ENCODE assay signal across 9 cellular contexts in the genomic region with DNA sequence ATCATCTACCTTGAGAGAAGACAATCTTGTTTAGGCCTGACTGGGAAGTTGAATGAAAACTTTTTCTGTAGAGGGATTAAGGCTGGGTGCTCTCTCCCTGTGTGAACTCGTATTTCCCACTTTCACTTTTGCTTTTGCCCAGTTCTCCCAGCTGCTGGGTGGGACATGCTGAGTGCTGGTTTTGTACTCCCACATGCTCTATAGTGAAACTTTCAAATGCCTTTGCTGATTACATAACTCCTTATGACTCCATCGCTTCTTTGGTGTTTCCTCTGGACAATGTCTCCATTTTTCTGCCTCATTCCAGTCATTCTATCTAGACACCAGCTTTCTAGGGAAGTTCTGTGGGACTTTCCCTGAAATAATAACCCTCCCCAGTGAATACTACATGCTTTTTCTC.
DNase-seq lines count a peak whose midpoint lies in the region; ATAC-seq and TF ChIP-seq lines count a peak whose summit lies in the region.
"Had no signal": no experiment of that assay in that cellular context is flagged by ENCODE, and none has a peak within 500 bp of the region (broad histone marks: within the 10 kb centered on the region; RNA-seq: fewer than 3 reads in every experiment).

No MANE protein-coding gene starts in this region.

- 0 out of 2 replicates have a peak, but pooled peaks cover 3% of the 10 kb centered on the region for H3K4me1 ChIP-seq in GM23338 (ENCODE audit: insufficient read depth)
- H3K4me1 ChIP-seq: A549 had no signal

- DNase-seq in NOMO-1 (lab: John Stamatoyannopoulos, UW; ENCODE audit: unreplicated experiment in 2 of 2) (peak; percentile 6 to 14), NOMO-1 treated with dmso at 0.1 percent for 144 hours (lab: John Stamatoyannopoulos, UW; ENCODE audit: unreplicated experiment) (no peak), kidney glomerular epithelial cell (lab: John Stamatoyannopoulos, UW) (peak; percentile 85), UCSD-AML1 (lab: John Stamatoyannopoulos, UW; ENCODE audit: unreplicated experiment) (no peak), iPS-NIHi7 (ENCODE audit: extremely low spot score) (no peak), GM23338 (ENCODE audit: low spot score) (no peak)
- DNase-seq in activated naive CD8-positive, alpha-beta T cell treated with anti-CD3 and anti-CD28 coated beads for 36 hours: no peak

- no peaks in the 10 kb centered on the region for H3K9me3 Mint-ChIP-seq in activated naive CD8-positive, alpha-beta T cell treated with anti-CD3 and anti-CD28 coated beads for 36 hours
- no peaks in the 10 kb centered on the region for H3K9me3 Mint-ChIP-seq in GM23338

- H3K27me3 ChIP-seq in GM23338 (ENCODE audit: insufficient read depth): no peaks in the 10 kb centered on the region

- H3K27me3 Mint-ChIP-seq in activated naive CD8-positive, alpha-beta T cell treated with anti-CD3 and anti-CD28 coated beads for 36 hours: no peaks in the 10 kb centered on the region
- H3K27me3 Mint-ChIP-seq in GM23338 (ENCODE audit: insufficient read depth, low read depth, poor library complexity): no peaks in the 10 kb centered on the region

- H3K4me2 ChIP-seq in GM23338: no peak overlapping the region
- H3K4me2 ChIP-seq: A549 had no signal

- no peak overlapping the region for H3K4me3 Mint-ChIP-seq in activated naive CD8-positive, alpha-beta T cell treated with anti-CD3 and anti-CD28 coated beads for 36 hours
- no peak overlapping the region for H3K4me3 Mint-ChIP-seq in GM23338

- no peak overlapping the region for H3K4me3 ChIP-seq in GM23338
- H3K4me3 ChIP-seq: A549 had no signal

- no peaks in the 10 kb centered on the region for H3K36me3 ChIP-seq in GM23338 (ENCODE audit: insufficient read depth)

- no peaks in the 10 kb centered on the region for H4K20me1 ChIP-seq in GM23338 (replicated peaks; ENCODE audit: insufficient read depth)

- no peak overlapping the region for H2AFZ ChIP-seq in GM23338

- peaks cover 26% of the 10 kb centered on the region for H3K4me1 Mint-ChIP-seq in activated naive CD8-positive, alpha-beta T cell treated with anti-CD3 and anti-CD28 coated beads for 36 hours
- peaks cover 21% of the 10 kb centered on the region for H3K4me1 Mint-ChIP-seq in GM23338

- peak overlapping the region; percentile 79 for H3K27ac Mint-ChIP-seq in activated naive CD8-positive, alpha-beta T cell treated with anti-CD3 and anti-CD28 coated beads for 36 hours
- H3K27ac Mint-ChIP-seq in GM23338: no peak overlapping the region

- no peaks in the 10 kb centered on the region for H3K79me2 ChIP-seq in GM23338 (replicated peaks; ENCODE audit: insufficient read depth)

- no peaks in the 10 kb centered on the region for H3K36me3 Mint-ChIP-seq in activated naive CD8-positive, alpha-beta T cell treated with anti-CD3 and anti-CD28 coated beads for 36 hours
- no peaks in the 10 kb centered on the region for H3K36me3 Mint-ChIP-seq in GM23338 (ENCODE audit: low read depth)

- no peaks in the 10 kb centered on the region for H3F3A ChIP-seq in GM23338 (replicated peaks; ENCODE audit: low read depth)

- peaks cover 4% of the 10 kb centered on the region; the same call in 1 of the 2 replicates for H3K9me2 ChIP-seq in GM23338 (ENCODE audit: insufficient read depth)

- H3K27ac ChIP-seq in GM23338 (ENCODE audit: low read depth): no peak overlapping the region
- H3K27ac ChIP-seq: A549 had no signal

- ATAC-seq in HG02973 (IDR thresholded peaks at IDR 0.05; ENCODE audit: unreplicated experiment) (peak; percentile 59), GM23338 (no peak)
- ATAC-seq: A549 had no signal

- no peak for TF ChIP-seq CTCF in GM23338 (conservative IDR thresholded peaks at IDR 0.05; ENCODE audit: low read depth in 2 of 2)

TF ChIP-seq in GM23338, 12 proteins besides CTCF, POLR2A, EP300 and RAD21 (continues in another document):
- TF ChIP-seq POLR2AphosphoS5 (IDR thresholded peaks at IDR 0.05; ENCODE audit: low read depth) (no peak), NANOG (IDR thresholded peaks at IDR 0.05; ENCODE audit: borderline replicate concordance) (no peak), EZH2 (IDR thresholded peaks at IDR 0.05; ENCODE audit: low read depth, unreplicated experiment) (no peak)
- TF ChIP-seq, protein P1, sequence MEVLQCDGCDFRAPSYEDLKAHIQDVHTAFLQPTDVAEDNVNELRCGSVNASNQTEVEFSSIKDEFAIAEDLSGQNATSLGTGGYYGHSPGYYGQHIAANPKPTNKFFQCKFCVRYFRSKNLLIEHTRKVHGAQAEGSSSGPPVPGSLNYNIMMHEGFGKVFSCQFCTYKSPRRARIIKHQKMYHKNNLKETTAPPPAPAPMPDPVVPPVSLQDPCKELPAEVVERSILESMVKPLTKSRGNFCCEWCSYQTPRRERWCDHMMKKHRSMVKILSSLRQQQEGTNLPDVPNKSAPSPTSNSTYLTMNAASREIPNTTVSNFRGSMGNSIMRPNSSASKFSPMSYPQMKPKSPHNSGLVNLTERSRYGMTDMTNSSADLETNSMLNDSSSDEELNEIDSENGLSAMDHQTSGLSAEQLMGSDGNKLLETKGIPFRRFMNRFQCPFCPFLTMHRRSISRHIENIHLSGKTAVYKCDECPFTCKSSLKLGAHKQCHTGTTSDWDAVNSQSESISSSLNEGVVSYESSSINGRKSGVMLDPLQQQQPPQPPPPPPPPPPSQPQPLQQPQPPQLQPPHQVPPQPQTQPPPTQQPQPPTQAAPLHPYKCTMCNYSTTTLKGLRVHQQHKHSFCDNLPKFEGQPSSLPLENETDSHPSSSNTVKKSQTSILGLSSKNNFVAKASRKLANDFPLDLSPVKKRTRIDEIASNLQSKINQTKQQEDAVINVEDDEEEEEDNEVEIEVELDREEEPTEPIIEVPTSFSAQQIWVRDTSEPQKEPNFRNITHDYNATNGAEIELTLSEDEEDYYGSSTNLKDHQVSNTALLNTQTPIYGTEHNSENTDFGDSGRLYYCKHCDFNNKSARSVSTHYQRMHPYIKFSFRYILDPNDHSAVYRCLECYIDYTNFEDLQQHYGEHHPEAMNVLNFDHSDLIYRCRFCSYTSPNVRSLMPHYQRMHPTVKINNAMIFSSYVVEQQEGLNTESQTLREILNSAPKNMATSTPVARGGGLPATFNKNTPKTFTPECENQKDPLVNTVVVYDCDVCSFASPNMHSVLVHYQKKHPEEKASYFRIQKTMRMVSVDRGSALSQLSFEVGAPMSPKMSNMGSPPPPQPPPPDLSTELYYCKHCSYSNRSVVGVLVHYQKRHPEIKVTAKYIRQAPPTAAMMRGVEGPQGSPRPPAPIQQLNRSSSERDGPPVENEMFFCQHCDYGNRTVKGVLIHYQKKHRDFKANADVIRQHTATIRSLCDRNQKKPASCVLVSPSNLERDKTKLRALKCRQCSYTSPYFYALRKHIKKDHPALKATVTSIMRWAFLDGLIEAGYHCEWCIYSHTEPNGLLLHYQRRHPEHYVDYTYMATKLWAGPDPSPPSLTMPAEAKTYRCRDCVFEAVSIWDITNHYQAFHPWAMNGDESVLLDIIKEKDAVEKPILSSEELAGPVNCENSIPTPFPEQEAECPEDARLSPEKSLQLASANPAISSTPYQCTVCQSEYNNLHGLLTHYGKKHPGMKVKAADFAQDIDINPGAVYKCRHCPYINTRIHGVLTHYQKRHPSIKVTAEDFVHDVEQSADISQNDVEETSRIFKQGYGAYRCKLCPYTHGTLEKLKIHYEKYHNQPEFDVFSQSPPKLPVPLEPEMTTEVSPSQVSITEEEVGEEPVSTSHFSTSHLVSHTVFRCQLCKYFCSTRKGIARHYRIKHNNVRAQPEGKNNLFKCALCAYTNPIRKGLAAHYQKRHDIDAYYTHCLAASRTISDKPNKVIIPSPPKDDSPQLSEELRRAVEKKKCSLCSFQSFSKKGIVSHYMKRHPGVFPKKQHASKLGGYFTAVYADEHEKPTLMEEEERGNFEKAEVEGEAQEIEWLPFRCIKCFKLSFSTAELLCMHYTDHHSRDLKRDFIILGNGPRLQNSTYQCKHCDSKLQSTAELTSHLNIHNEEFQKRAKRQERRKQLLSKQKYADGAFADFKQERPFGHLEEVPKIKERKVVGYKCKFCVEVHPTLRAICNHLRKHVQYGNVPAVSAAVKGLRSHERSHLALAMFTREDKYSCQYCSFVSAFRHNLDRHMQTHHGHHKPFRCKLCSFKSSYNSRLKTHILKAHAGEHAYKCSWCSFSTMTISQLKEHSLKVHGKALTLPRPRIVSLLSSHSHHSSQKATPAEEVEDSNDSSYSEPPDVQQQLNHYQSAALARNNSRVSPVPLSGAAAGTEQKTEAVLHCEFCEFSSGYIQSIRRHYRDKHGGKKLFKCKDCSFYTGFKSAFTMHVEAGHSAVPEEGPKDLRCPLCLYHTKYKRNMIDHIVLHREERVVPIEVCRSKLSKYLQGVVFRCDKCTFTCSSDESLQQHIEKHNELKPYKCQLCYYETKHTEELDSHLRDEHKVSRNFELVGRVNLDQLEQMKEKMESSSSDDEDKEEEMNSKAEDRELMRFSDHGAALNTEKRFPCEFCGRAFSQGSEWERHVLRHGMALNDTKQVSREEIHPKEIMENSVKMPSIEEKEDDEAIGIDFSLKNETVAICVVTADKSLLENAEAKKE (CRISPR knock-in tag; IDR thresholded peaks at IDR 0.05): no peak
- TF ChIP-seq, protein P2, sequence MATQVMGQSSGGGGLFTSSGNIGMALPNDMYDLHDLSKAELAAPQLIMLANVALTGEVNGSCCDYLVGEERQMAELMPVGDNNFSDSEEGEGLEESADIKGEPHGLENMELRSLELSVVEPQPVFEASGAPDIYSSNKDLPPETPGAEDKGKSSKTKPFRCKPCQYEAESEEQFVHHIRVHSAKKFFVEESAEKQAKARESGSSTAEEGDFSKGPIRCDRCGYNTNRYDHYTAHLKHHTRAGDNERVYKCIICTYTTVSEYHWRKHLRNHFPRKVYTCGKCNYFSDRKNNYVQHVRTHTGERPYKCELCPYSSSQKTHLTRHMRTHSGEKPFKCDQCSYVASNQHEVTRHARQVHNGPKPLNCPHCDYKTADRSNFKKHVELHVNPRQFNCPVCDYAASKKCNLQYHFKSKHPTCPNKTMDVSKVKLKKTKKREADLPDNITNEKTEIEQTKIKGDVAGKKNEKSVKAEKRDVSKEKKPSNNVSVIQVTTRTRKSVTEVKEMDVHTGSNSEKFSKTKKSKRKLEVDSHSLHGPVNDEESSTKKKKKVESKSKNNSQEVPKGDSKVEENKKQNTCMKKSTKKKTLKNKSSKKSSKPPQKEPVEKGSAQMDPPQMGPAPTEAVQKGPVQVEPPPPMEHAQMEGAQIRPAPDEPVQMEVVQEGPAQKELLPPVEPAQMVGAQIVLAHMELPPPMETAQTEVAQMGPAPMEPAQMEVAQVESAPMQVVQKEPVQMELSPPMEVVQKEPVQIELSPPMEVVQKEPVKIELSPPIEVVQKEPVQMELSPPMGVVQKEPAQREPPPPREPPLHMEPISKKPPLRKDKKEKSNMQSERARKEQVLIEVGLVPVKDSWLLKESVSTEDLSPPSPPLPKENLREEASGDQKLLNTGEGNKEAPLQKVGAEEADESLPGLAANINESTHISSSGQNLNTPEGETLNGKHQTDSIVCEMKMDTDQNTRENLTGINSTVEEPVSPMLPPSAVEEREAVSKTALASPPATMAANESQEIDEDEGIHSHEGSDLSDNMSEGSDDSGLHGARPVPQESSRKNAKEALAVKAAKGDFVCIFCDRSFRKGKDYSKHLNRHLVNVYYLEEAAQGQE (IDR thresholded peaks at IDR 0.05; ENCODE audit: unreplicated experiment): no peak

Comparison
In these comparisons a context has a peak if more than half of its experiments do, and no peak if none do; other contexts are left out.
1. DNase-seq: peak in NOMO-1 (2 of 2) and kidney glomerular epithelial cell (single experiment); none in NOMO-1 treated with dmso at 0.1 percent for 144 hours (single experiment), activated naive CD8-positive, alpha-beta T cell treated with anti-CD3 and anti-CD28 coated beads for 36 hours (single experiment), UCSD-AML1 (single experiment), iPS-NIHi7 (single experiment) and GM23338 (single experiment).